8 cellular contexts compared by ENCODE assay signal in the genomic region with DNA sequence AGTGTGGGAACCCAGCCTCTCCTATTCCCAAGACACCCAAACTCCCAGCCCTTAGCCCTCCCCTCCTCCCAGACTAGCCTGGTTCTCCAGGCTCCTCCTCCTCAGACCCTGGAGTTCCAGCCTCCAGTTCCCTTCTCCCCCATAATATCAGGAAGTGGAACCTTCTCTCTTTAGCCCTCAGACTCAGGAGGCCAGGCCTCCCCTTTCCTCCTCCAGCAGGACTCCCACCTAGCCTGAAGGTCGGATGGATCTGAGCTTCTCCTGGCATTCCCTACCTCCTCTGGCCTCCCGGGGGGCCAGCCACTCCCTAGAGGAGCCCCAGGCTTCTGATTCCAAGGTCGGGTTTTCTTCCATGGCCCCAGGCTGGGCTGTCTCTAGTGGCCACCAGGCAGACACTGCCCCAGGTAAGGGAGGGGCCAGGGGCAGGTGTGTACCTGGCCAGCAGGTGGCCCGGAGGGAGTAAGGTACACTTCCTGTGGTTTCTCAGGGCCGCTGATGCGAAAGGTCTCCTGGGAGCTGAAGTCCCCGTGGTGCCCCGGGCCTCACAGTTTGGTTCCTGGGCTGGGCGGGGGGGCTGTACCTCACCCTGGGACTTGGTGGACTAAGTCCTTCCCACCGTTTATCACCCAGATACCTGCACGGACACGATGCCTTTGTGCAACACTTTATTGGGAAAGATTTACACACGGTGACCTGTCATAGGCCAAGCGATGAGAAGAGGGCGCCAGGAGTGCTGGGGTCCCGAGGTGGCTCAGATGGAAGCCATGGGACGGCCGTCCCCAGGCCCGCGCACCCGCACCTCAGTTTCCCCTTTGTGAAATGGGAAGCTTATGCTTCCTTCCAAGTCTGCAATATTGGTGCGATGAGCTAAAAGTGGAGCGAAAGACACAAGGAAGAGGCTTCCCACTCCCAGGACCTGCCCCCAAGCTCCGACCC. TPM values are rescaled to one million over a fixed set of nuclear protein-coding genes. Genes with fewer than 3 reads are reported as not detected.
DNase-seq lines count a peak whose midpoint lies in the region; ATAC-seq and TF ChIP-seq lines count a peak whose summit lies in the region.

Gene TMC4, minus strand, starts transcription at position 397 of the 936 bp plus-strand sequence. Its CDS starts 43 bp downstream, at position 354.

- H3K36me3 ChIP-seq in WERI-Rb-1 (peaks cover 8% of the 10 kb centered on the region), ovary (no peaks in the 10 kb centered on the region)

- H3K9me3 Mint-ChIP-seq in stimulated activated naive CD8-positive, alpha-beta T cell treated with anti-CD3 and anti-CD28 coated beads, Interleukin-15, amount 100 ng/mL, for 72 hours, result no peaks in the 10 kb centered on the region

- no peaks in the 10 kb centered on the region for H3K4me1 ChIP-seq in ovary (ENCODE audit: insufficient read depth)

- peak; percentile 35 for TF ChIP-seq CTCF in LNCaP clone FGC (IDR thresholded peaks at IDR 0.05; ENCODE audit: control insufficient read depth, extremely low read depth, insufficient read depth)
- no peak for TF ChIP-seq CTCF in WERI-Rb-1 (IDR thresholded peaks at IDR 0.05; ENCODE audit: low read depth, low read length)
- TF ChIP-seq CTCF in ovary (IDR thresholded peaks at IDR 0.05), result no peak

- H3K27ac ChIP-seq in WERI-Rb-1 (no peak within 1 kb of the TSS), ovary (no peak within 1 kb of the TSS)

- peaks cover 24% of the 10 kb centered on the region for H3K4me1 Mint-ChIP-seq in stimulated activated naive CD8-positive, alpha-beta T cell treated with anti-CD3 and anti-CD28 coated beads, Interleukin-15, amount 100 ng/mL, for 72 hours

- no peak for ATAC-seq in stimulated activated naive CD8-positive, alpha-beta T cell treated with anti-CD3 and anti-CD28 coated beads, Interleukin-15, amount 100 ng/mL, for 72 hours
- no peak for ATAC-seq in GM18867 (IDR thresholded peaks at IDR 0.05; ENCODE audit: unreplicated experiment)

- H3K4me3 ChIP-seq in LNCaP clone FGC (ENCODE audit: low read depth, low read length) (peak within 1 kb of the TSS; percentile 93), WERI-Rb-1 (ENCODE audit: low read depth, low read length) (no peak within 1 kb of the TSS), ovary (no peak within 1 kb of the TSS)

- DNase-seq in AG08396 (ENCODE audit: low spot score), result peak; percentile 36
- DNase-seq in LNCaP clone FGC (ENCODE audit: low read depth), result peak; percentile 70
- DNase-seq in WERI-Rb-1, result peak; percentile 40
- DNase-seq in left kidney (ENCODE audit: low read depth, low spot score), result peak; percentile 79
- no peak for DNase-seq in ovary
- DNase-seq in stimulated activated naive CD8-positive, alpha-beta T cell treated with anti-CD3 and anti-CD28 coated beads, Interleukin-15, amount 100 ng/mL, for 72 hours, result no peak
- no peak for DNase-seq in hippocampal formation (lab: John Stamatoyannopoulos, UW)

- H3K27me3 ChIP-seq in WERI-Rb-1 (ENCODE audit: insufficient read depth, low read depth, severe bottlenecking) (no peaks in the 10 kb centered on the region), ovary (no peaks in the 10 kb centered on the region)

- intact Hi-C loops in ovary (cut with DNase I), result loop anchor here in 2 of 4 donors (5.0 to 10.0 kb wide), 2 partner anchors 59 to 62 kb away; no protein-coding TSS in a partner anchor

- no peak within 1 kb of the TSS for H3K4me3 Mint-ChIP-seq in stimulated activated naive CD8-positive, alpha-beta T cell treated with anti-CD3 and anti-CD28 coated beads, Interleukin-15, amount 100 ng/mL, for 72 hours

- 28 to 34% (median 31%) methylated on average over 24 of the region's 24 CpGs for WGBS in ovary, 3 donors

- H3K27ac Mint-ChIP-seq in stimulated activated naive CD8-positive, alpha-beta T cell treated with anti-CD3 and anti-CD28 coated beads, Interleukin-15, amount 100 ng/mL, for 72 hours, result peak within 1 kb of the TSS in 1 of 2 donors; percentile 74

- H3K9me3 ChIP-seq in WERI-Rb-1 (ENCODE audit: severe bottlenecking), result no peaks in the 10 kb centered on the region
- H3K9me3 ChIP-seq in ovary, result no peaks in the 10 kb centered on the region

- no peak for TF ChIP-seq POLR2A in ovary (IDR thresholded peaks at IDR 0.05)

- no peak for TF ChIP-seq EP300 in ovary (IDR thresholded peaks at IDR 0.05)

- H3K27me3 Mint-ChIP-seq in stimulated activated naive CD8-positive, alpha-beta T cell treated with anti-CD3 and anti-CD28 coated beads, Interleukin-15, amount 100 ng/mL, for 72 hours, result no peaks in the 10 kb centered on the region

RNA-seq across cellular contexts. Expression of gene TMC4, which starts in this region (rescaled TPM):
- total RNA-seq in ovary, result 100 to 1,000 TPM in 1 of 7 donors, 10 to 100 TPM in 1, 1 to 10 TPM in 3, under 1 TPM in 2; 0.45 to 103 (median 6.5) TPM
- under 1 TPM; 0.79 to 0.87 TPM for polyA plus RNA-seq in ovary

Comparison
In these comparisons a context has a peak if more than half of its experiments do, and no peak if none do; other contexts are left out.
1. DNase-seq: peak in AG08396 (single experiment), LNCaP clone FGC (single experiment), WERI-Rb-1 (single experiment) and left kidney (single experiment); none in ovary (0 of 5), stimulated activated naive CD8-positive, alpha-beta T cell treated with anti-CD3 and anti-CD28 coated beads, Interleukin-15, amount 100 ng/mL, for 72 hours (0 of 2) and hippocampal formation (0 of 2).